Comparison of ENCODE assay signal across 7 cellular contexts in the genomic region with DNA sequence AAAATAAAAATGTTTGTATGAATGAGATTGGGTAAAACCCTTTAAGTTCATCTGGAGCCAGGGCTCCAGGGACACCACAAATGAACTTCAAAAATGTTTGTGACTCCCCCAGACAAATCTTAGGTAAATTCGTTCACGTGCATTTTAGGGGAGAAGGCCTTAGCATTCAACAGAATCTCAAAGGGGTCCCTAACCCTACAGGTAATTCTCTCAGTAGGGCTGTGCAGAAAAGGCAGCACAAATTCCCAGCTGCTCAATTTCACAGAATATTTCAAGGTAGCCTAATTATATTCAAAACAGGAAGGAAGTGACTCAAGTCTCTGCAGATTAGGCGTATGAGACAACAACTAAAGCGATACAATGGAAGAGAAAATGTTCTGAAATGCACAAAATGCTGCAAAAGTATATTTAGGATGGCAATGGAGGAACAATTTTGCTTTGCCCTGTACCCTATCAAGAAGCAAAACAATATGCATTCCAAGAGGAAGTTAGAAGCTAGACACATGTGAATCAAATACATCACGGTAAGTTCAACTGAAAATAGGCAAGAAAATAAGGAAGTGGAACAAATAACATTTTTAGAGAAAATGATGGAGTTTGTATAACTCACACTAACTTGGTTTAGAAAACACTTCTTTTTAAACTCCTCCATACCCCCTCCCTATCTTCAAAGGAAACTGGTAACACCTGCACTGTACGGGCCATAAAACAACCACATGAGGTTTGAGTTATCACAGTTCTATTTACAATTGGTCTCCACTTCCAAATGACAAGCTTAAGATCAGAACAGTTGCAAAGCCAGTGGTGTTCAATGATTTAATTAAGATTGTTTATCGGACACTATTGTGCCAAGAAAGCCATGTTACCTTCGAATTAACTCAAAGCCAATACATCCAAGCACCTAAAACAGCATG. TPM values are rescaled to one million over a fixed set of nuclear protein-coding genes. Genes with fewer than 3 reads are reported as not detected.
DNase-seq lines count a peak whose midpoint lies in the region; ATAC-seq and TF ChIP-seq lines count a peak whose summit lies in the region.

No MANE protein-coding gene starts in this region.

- H3K4me3 ChIP-seq in HL-60 (replicated peaks; ENCODE audit: insufficient read depth, low read length): peak overlapping the region; percentile 83
- peak overlapping the region; percentile 54 to 97 (median 80) for H3K4me3 ChIP-seq in fibroblast of lung (replicated peaks in 1 of 4; ENCODE audit: control extremely low read depth in 1 of 4, insufficient read depth in 1 of 4, low read depth in 3 of 4, low read length in 4 of 4)
- H3K4me3 ChIP-seq in smooth muscle cell: peak overlapping the region; percentile 87

- H4K20me1 ChIP-seq in fibroblast of lung (ENCODE audit: control insufficient read depth, extremely low read depth, insufficient read depth, low read length): no peaks in the 10 kb centered on the region
- H4K20me1 ChIP-seq in smooth muscle cell (ENCODE audit: low read depth): peaks cover 28% of the 10 kb centered on the region

- no peak overlapping the region for H2AFZ ChIP-seq in fibroblast of lung (ENCODE audit: low read length)
- H2AFZ ChIP-seq in smooth muscle cell (ENCODE audit: low read depth): no peak overlapping the region

- DNase-seq in HL-60 (ENCODE audit: low read depth in 1 of 2, low spot score in 1 of 2): peak in 1 of 2 experiments; percentile 32
- peak; percentile 18 for DNase-seq in SKM-1 treated with dmso at 0.1 percent for 144 hours (lab: John Stamatoyannopoulos, UW; ENCODE audit: unreplicated experiment)
- DNase-seq in fibroblast of lung (ENCODE audit: low read depth in 2 of 2): no peak
- DNase-seq in smooth muscle cell (lab: John Stamatoyannopoulos, UW; ENCODE audit: unreplicated experiment): no peak

- peaks cover 4% of the 10 kb centered on the region for H3F3A ChIP-seq in smooth muscle cell (ENCODE audit: low read depth)

- 89% methylated on average over 8 of the region's 8 CpGs for WGBS in smooth muscle cell (ENCODE audit: low lambda C conversion rate)

- H3K27ac ChIP-seq in HL-60 (replicated peaks) (peak overlapping the region; percentile 100), fibroblast of lung (ENCODE audit: insufficient read depth, low read length) (no peak overlapping the region), smooth muscle cell (ENCODE audit: low read depth) (no peak overlapping the region)

- H3K27me3 ChIP-seq in HL-60 (ENCODE audit: insufficient read depth, poor library complexity, severe bottlenecking) (no peaks in the 10 kb centered on the region), fibroblast of lung (ENCODE audit: control insufficient read depth, insufficient read depth, low read length) (no peaks in the 10 kb centered on the region), smooth muscle cell (ENCODE audit: low read depth) (no peaks in the 10 kb centered on the region)

- peak overlapping the region; percentile 71 for H3K4me2 ChIP-seq in fibroblast of lung (ENCODE audit: extremely low read depth, insufficient read depth, low read length)
- H3K4me2 ChIP-seq in smooth muscle cell: peak overlapping the region; percentile 94

- H3K9me3 ChIP-seq in fibroblast of lung (ENCODE audit: control insufficient read depth, insufficient read depth, low read depth, low read length) (no peaks in the 10 kb centered on the region), smooth muscle cell (replicated peaks; ENCODE audit: low read depth) (no peaks in the 10 kb centered on the region)

- TF ChIP-seq CTCF in HL-60 (IDR thresholded peaks at IDR 0.05; ENCODE audit: insufficient read depth, low read length) (no peak), fibroblast of lung (conservative IDR thresholded peaks at IDR 0.05 in 1 of 2, IDR thresholded peaks at IDR 0.05 in 1 of 2; ENCODE audit: low read depth in 1 of 2, low read length in 2 of 2) (no peak), smooth muscle cell (IDR thresholded peaks at IDR 0.05; ENCODE audit: borderline replicate concordance, insufficient read depth, poor library complexity, severe bottlenecking) (no peak)

- no peak overlapping the region for H3K9ac ChIP-seq in fibroblast of lung (ENCODE audit: insufficient read depth, low read length)
- no peak overlapping the region for H3K9ac ChIP-seq in smooth muscle cell (ENCODE audit: low read depth)

- H3K79me2 ChIP-seq in fibroblast of lung (ENCODE audit: control insufficient read depth, insufficient read depth, low read length) (peaks cover 53% of the 10 kb centered on the region), smooth muscle cell (ENCODE audit: low read depth) (peaks cover 53% of the 10 kb centered on the region)

- ATAC-seq in GM21360 (IDR thresholded peaks at IDR 0.05; ENCODE audit: unreplicated experiment) (no peak), GM19452 (IDR thresholded peaks at IDR 0.05; ENCODE audit: unreplicated experiment) (no peak), GM18873 (IDR thresholded peaks at IDR 0.05; ENCODE audit: low FRiP score, unreplicated experiment) (no peak)

- H3K36me3 ChIP-seq in fibroblast of lung (ENCODE audit: control insufficient read depth, insufficient read depth, low read length): no peaks in the 10 kb centered on the region
- H3K36me3 ChIP-seq in smooth muscle cell (ENCODE audit: low read depth): peaks cover 5% of the 10 kb centered on the region

- peaks cover 7% of the 10 kb centered on the region for H3K4me1 ChIP-seq in fibroblast of lung (ENCODE audit: control insufficient read depth, extremely low read depth, insufficient read depth, low read length)
- H3K4me1 ChIP-seq in smooth muscle cell (ENCODE audit: low read depth): peaks cover 16% of the 10 kb centered on the region

RNA-seq across cellular contexts. Expression of a gene that starts 1.6 kb away (rescaled TPM):
- total RNA-seq in fibroblast of lung (30.3 and 47.9 TPM in 2 replicates), smooth muscle cell (27.3 and 27.4 TPM in 2 replicates)
- polyA plus RNA-seq in fibroblast of lung (53.5 and 54.3 TPM in 2 replicates), smooth muscle cell (20.3 and 24.9 TPM in 2 replicates)
- 35.3 and 39.9 TPM in 2 replicates for polyA plus RNA-seq in fibroblast of lung (2012)
- polyA minus RNA-seq in fibroblast of lung (ENCODE audit: low replicate concordance): 53.2 and 56.8 TPM in 2 replicates

RNA-seq across cellular contexts. Expression of a gene that starts 4.7 kb away (rescaled TPM):
- total RNA-seq in fibroblast of lung (82.4 and 168 TPM in 2 replicates), smooth muscle cell (31.1 and 35.6 TPM in 2 replicates)
- polyA plus RNA-seq in fibroblast of lung (246 and 340 TPM in 2 replicates), smooth muscle cell (11.6 and 12.0 TPM in 2 replicates)
- polyA plus RNA-seq in fibroblast of lung (2012): 132 and 183 TPM in 2 replicates
- 302 and 374 TPM in 2 replicates for polyA minus RNA-seq in fibroblast of lung (ENCODE audit: low replicate concordance)

RNA-seq across cellular contexts. Expression of a gene that starts 53.8 kb away (rescaled TPM):
- total RNA-seq in fibroblast of lung (17.2 and 20.8 TPM in 2 replicates), smooth muscle cell (12.0 and 16.8 TPM in 2 replicates)
- polyA plus RNA-seq in fibroblast of lung (5.5 and 8.5 TPM in 2 replicates), smooth muscle cell (10.0 and 13.9 TPM in 2 replicates)
- 5.1 and 10.2 TPM in 2 replicates for polyA plus RNA-seq in fibroblast of lung (2012)
- polyA minus RNA-seq in fibroblast of lung (ENCODE audit: low replicate concordance): 1.6 and 16.4 TPM in 2 replicates
